ENCODE assay signal across 9 cellular contexts in the genomic region with DNA sequence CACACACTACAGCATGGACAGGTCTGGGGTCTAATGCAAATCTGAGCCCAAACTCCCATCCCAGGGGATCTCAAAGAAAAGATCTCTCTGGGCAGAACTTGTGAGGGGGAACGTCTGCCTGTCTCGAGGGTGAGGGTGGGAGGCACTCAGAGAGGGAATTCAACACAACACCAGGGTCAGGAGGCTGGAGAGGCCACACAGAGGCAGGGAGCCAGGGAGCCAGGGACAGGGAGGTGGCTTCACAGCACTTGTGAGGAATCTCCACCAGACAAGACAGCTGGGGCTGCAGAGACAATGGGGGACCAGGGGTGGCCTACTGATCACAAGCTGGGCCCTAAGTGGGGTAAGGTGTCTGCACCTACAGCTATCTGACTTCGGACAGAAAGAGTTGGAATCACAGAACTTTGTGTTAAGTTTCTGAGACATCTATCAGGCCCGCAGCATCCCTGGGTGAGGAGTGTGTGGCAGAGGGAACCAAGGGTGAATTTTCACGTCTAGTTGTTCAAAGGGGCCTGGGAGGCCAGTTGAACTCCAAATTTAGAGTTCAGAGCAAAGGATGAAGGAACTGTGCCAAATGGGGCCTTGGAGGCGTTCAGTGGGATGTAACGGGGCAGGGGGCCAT. TPM values are rescaled to one million over a fixed set of nuclear protein-coding genes. Genes with fewer than 3 reads are reported as not detected.
DNase-seq lines count a peak whose midpoint lies in the region; ATAC-seq, FAIRE-seq and TF ChIP-seq lines count a peak whose summit lies in the region.
"Had no signal": no experiment of that assay in that cellular context is flagged by ENCODE, and none has a peak within 500 bp of the region (broad histone marks: within the 10 kb centered on the region; RNA-seq: fewer than 3 reads in every experiment).

No MANE protein-coding gene starts in this region.

- H3K36me3 ChIP-seq in HUES6 (ENCODE audit: control insufficient read depth, insufficient read depth, low read length) (peaks cover 18% of the 10 kb centered on the region), mucosa of rectum (ENCODE audit: control insufficient read depth in 2 of 2, insufficient read depth in 2 of 2, low read length in 2 of 2) (peaks cover 7 to 13% of the 10 kb centered on the region in 2 donors)

- TF ChIP-seq CTCF in A549 (IDR thresholded peaks at IDR 0.05), result no peak
- TF ChIP-seq CTCF in cardiac fibroblast (IDR thresholded peaks at IDR 0.05; ENCODE audit: low read depth, low read length), result no peak

- H3K27me3 ChIP-seq in HUES6 (ENCODE audit: control insufficient read depth, insufficient read depth, low read length) (no peaks in the 10 kb centered on the region), mucosa of rectum (ENCODE audit: control insufficient read depth in 2 of 2, insufficient read depth in 2 of 2, low read length in 2 of 2) (no peaks in the 10 kb centered on the region)

- POLR2A ChIA-PET in A549 (lab: Yijun Ruan, JAX), result no interaction called here

- H3K27ac ChIP-seq in A549 (peak overlapping the region; percentile 89 to 99), HUES6 (ENCODE audit: low read depth, low read length) (peak overlapping the region; percentile 21; the same call in 1 of the 2 replicates), mucosa of rectum (ENCODE audit: low read depth in 2 of 2, low read length in 2 of 2) (no peak overlapping the region)

- H3K9ac ChIP-seq in HUES6 (ENCODE audit: low read length) (peak overlapping the region; percentile 82), mucosa of rectum (ENCODE audit: low read depth in 1 of 2, low read length in 2 of 2) (peak overlapping the region; percentile 62 to 68)

- H3K4me1 ChIP-seq in A549, result peaks cover 14% of the 10 kb centered on the region; the same call in 1 of the 3 replicates
- peaks cover 12% of the 10 kb centered on the region for H3K4me1 ChIP-seq in HUES6 (ENCODE audit: control insufficient read depth, insufficient read depth, low read length)
- H3K4me1 ChIP-seq in mucosa of rectum (ENCODE audit: control insufficient read depth in 2 of 2, insufficient read depth in 2 of 2, low read length in 2 of 2), result peaks cover 12 to 22% of the 10 kb centered on the region in 2 donors

- TF ChIP-seq POLR2A in A549 (IDR thresholded peaks at IDR 0.05; ENCODE audit: low read length), result no peak

- ATAC-seq in A549, result no peak

- no peak for TF ChIP-seq RAD21 in A549 (conservative IDR thresholded peaks at IDR 0.05 in 1 of 2, IDR thresholded peaks at IDR 0.05 in 1 of 2)

- TF ChIP-seq EP300 in A549 (IDR thresholded peaks at IDR 0.05), result no peak

- H3K4me3 ChIP-seq in A549 (peak overlapping the region; percentile 71), HUES6 (ENCODE audit: low read depth, low read length) (peak overlapping the region; percentile 93), cardiac fibroblast (replicated peaks in 1 of 2; ENCODE audit: low read depth in 2 of 2, low read length in 2 of 2) (peak overlapping the region; percentile 88 to 89), mucosa of rectum (ENCODE audit: low read length in 2 of 2) (peak overlapping the region; percentile 74 to 81)

- no peaks in the 10 kb centered on the region for H3K9me3 ChIP-seq in A549
- no peaks in the 10 kb centered on the region for H3K9me3 ChIP-seq in HUES6 (ENCODE audit: control insufficient read depth, insufficient read depth, low read depth, low read length)
- no peaks in the 10 kb centered on the region for H3K9me3 ChIP-seq in mucosa of rectum (ENCODE audit: control insufficient read depth in 2 of 2, low read length in 2 of 2)

- peak overlapping the region; percentile 98 for H3K4me2 ChIP-seq in A549

- CTCF ChIA-PET in A549 (lab: Yijun Ruan, JAX), result interaction anchor here (1.8 kb wide), 1 partner anchor 12 kb away, joined by 11 read pairs; a partner anchor contains a TSS

- WGBS in A549 (ENCODE audit: missing lambda C conversion rate), result 15% methylated on average over 7 of the region's 7 CpGs

- no peak for FAIRE-seq in A549 (lab: Jason Lieb, UNC)
- FAIRE-seq: islet of Langerhans had no signal

- DNase-seq in A549 (ENCODE audit: low read depth in 1 of 2, low spot score in 1 of 2) (no peak), cardiac fibroblast (ENCODE audit: low read depth in 2 of 2) (no peak), NCI-H2196 (lab: John Stamatoyannopoulos, UW; ENCODE audit: unreplicated experiment) (no peak), NCI-H187 (lab: John Stamatoyannopoulos, UW) (no peak), NOMO-1 treated with DMSO at 0.1 percent for 48 hours (lab: John Stamatoyannopoulos, UW; ENCODE audit: unreplicated experiment) (no peak), AG08396 (ENCODE audit: low spot score) (no peak)

TF ChIP-seq in A549, 52 proteins besides CTCF, POLR2A, EP300 and RAD21 (continues in another document):
- TF ChIP-seq, protein P1, sequence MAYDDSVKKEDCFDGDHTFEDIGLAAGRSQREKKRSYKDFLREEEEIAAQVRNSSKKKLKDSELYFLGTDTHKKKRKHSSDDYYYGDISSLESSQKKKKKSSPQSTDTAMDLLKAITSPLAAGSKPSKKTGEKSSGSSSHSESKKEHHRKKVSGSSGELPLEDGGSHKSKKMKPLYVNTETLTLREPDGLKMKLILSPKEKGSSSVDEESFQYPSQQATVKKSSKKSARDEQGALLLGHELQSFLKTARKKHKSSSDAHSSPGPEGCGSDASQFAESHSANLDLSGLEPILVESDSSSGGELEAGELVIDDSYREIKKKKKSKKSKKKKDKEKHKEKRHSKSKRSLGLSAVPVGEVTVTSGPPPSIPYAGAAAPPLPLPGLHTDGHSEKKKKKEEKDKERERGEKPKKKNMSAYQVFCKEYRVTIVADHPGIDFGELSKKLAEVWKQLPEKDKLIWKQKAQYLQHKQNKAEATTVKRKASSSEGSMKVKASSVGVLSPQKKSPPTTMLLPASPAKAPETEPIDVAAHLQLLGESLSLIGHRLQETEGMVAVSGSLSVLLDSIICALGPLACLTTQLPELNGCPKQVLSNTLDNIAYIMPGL (CRISPR knock-in tag; IDR thresholded peaks at IDR 0.05; ENCODE audit: borderline replicate concordance), result no peak
- TF ChIP-seq, protein P2, sequence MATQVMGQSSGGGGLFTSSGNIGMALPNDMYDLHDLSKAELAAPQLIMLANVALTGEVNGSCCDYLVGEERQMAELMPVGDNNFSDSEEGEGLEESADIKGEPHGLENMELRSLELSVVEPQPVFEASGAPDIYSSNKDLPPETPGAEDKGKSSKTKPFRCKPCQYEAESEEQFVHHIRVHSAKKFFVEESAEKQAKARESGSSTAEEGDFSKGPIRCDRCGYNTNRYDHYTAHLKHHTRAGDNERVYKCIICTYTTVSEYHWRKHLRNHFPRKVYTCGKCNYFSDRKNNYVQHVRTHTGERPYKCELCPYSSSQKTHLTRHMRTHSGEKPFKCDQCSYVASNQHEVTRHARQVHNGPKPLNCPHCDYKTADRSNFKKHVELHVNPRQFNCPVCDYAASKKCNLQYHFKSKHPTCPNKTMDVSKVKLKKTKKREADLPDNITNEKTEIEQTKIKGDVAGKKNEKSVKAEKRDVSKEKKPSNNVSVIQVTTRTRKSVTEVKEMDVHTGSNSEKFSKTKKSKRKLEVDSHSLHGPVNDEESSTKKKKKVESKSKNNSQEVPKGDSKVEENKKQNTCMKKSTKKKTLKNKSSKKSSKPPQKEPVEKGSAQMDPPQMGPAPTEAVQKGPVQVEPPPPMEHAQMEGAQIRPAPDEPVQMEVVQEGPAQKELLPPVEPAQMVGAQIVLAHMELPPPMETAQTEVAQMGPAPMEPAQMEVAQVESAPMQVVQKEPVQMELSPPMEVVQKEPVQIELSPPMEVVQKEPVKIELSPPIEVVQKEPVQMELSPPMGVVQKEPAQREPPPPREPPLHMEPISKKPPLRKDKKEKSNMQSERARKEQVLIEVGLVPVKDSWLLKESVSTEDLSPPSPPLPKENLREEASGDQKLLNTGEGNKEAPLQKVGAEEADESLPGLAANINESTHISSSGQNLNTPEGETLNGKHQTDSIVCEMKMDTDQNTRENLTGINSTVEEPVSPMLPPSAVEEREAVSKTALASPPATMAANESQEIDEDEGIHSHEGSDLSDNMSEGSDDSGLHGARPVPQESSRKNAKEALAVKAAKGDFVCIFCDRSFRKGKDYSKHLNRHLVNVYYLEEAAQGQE (IDR thresholded peaks at IDR 0.05), result no peak
- TF ChIP-seq, protein P3, sequence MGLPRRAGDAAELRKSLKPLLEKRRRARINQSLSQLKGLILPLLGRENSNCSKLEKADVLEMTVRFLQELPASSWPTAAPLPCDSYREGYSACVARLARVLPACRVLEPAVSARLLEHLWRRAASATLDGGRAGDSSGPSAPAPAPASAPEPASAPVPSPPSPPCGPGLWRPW (IDR thresholded peaks at IDR 0.05), result no peak
- TF ChIP-seq ZNF302 (CRISPR knock-in tag; IDR thresholded peaks at IDR 0.05), result no peak

RNA-seq across cellular contexts. Expression of a gene that starts 12.7 kb away (rescaled TPM):
- polyA plus RNA-seq in A549 (2011; rRNA removed) (28.4 and 40.3 TPM in 2 replicates), A549 (2017; fragmentation: RNase III; extraction: RNeasy Plus Mini Kit Qiagen cat#74134 plus additional on column Dnase treatment) (37.6 to 43.3 TPM (median 42.9 TPM) in 3 replicates)
- 20.4 and 21.1 TPM in 2 replicates for polyA plus RNA-seq in A549 (2012; cell fraction: cytosol; rRNA removed)
- polyA plus RNA-seq in A549 (2012; cell fraction: nucleus; rRNA removed), result 101 and 109 TPM in 2 replicates
- 51.0 and 58.4 TPM in 2 replicates for polyA minus RNA-seq in A549 (2011; rRNA and poly(A)+ RNA removed)

RNA-seq across cellular contexts. Expression of a gene that starts 18.2 kb away (rescaled TPM):
- 3.7 and 4.6 TPM in 2 replicates for polyA plus RNA-seq in A549 (2011; rRNA removed)
- polyA plus RNA-seq in A549 (2012; cell fraction: cytosol; rRNA removed), result 12.6 and 19.5 TPM in 2 replicates
- 20.7 and 28.9 TPM in 2 replicates for polyA plus RNA-seq in A549 (2012; cell fraction: nucleus; rRNA removed)
- 13.4 to 16.5 TPM (median 15.1 TPM) in 3 replicates for polyA plus RNA-seq in A549 (2017; fragmentation: RNase III; extraction: RNeasy Plus Mini Kit Qiagen cat#74134 plus additional on column Dnase treatment)
- 2.2 and 3.3 TPM in 2 replicates for polyA minus RNA-seq in A549 (2011; rRNA and poly(A)+ RNA removed)

RNA-seq across cellular contexts. Expression of a gene that starts 32.8 kb away (rescaled TPM):
- polyA plus RNA-seq in A549 (2011; rRNA removed) (0.03 TPM in 1 of 2 replicates, not detected in the other), A549 (2017; fragmentation: RNase III; extraction: RNeasy Plus Mini Kit Qiagen cat#74134 plus additional on column Dnase treatment) (not detected in 3 replicates)
- polyA plus RNA-seq in A549 (2012; cell fraction: cytosol; rRNA removed), result 0.03 and 0.26 TPM in 2 replicates
- 0.05 TPM in 2 replicates for polyA plus RNA-seq in A549 (2012; cell fraction: nucleus; rRNA removed)
- polyA minus RNA-seq in A549 (2011; rRNA and poly(A)+ RNA removed), result 0.12 TPM in 1 of 2 replicates, not detected in the other

RNA-seq across cellular contexts. Expression of a gene that starts 47.8 kb away (rescaled TPM):
- not detected in 2 replicates for polyA plus RNA-seq in A549 (2011; rRNA removed)
- not detected in 2 replicates for polyA plus RNA-seq in A549 (2012; cell fraction: cytosol; rRNA removed)
- not detected in 2 replicates for polyA plus RNA-seq in A549 (2012; cell fraction: nucleus; rRNA removed)
- polyA plus RNA-seq in A549 (2017; fragmentation: RNase III; extraction: RNeasy Plus Mini Kit Qiagen cat#74134 plus additional on column Dnase treatment), result not detected in 3 replicates
- not detected in 2 replicates for polyA minus RNA-seq in A549 (2011; rRNA and poly(A)+ RNA removed)

RNA-seq across cellular contexts. Expression of a gene that starts 51.9 kb away (rescaled TPM):
- polyA plus RNA-seq in A549 (2011; rRNA removed) (13.5 and 16.2 TPM in 2 replicates), A549 (2017; fragmentation: RNase III; extraction: RNeasy Plus Mini Kit Qiagen cat#74134 plus additional on column Dnase treatment) (16.2 to 17.7 TPM (median 17.3 TPM) in 3 replicates)
- 13.7 and 15.6 TPM in 2 replicates for polyA plus RNA-seq in A549 (2012; cell fraction: cytosol; rRNA removed)
- polyA plus RNA-seq in A549 (2012; cell fraction: nucleus; rRNA removed), result 30.6 and 37.9 TPM in 2 replicates
- 7.4 and 9.3 TPM in 2 replicates for polyA minus RNA-seq in A549 (2011; rRNA and poly(A)+ RNA removed)

Comparison
In these comparisons a context has a peak if more than half of its experiments do, and no peak if none do; other contexts are left out.
1. H3K27ac ChIP-seq: peak in A549 (2 of 2) and HUES6 (single experiment); none in mucosa of rectum (0 of 2).
2. Peak in every context shown above with its lines, with median percentiles within 50 percentile points of each other: H3K4me3 ChIP-seq.